ENCODE assay signal across 18 cellular contexts in genomic region chr7:159099711-159100231, GRCh38. TPM values are rescaled to one million over a fixed set of nuclear protein-coding genes. Genes with fewer than 3 reads are reported as not detected.
DNase-seq lines count a peak whose midpoint lies in the region; ATAC-seq and TF ChIP-seq lines count a peak whose summit lies in the region.
"Had no signal": no experiment of that assay in that cellular context is flagged by ENCODE, and none has a peak within 500 bp of the region (broad histone marks: within the 10 kb centered on the region; RNA-seq: fewer than 3 reads in every experiment).

No MANE protein-coding gene starts in this region.

- DNase-seq in activated T-cell treated with anti-CD3 and anti-CD28 coated beads, Interleukin-2, amount 50 U/mL, for 24 hours: peak; percentile 13
- no peak for DNase-seq in activated T-cell treated with anti-CD3 and anti-CD28 coated beads, Interleukin-2, amount 50 U/mL, for 4 hours
- peak; percentile 25 for DNase-seq in left ventricle myocardium superior
- peak; percentile 11 to 39 for DNase-seq in psoas muscle
- no peak for DNase-seq in uterus
- no peak for DNase-seq in NCI-H1092 treated with DMSO at 0.1 percent for 48 hours (lab: John Stamatoyannopoulos, UW)
- DNase-seq in T-helper 9 cell: no peak
- DNase-seq: activated naive CD4-positive, alpha-beta T cell treated with anti-CD3 and anti-CD28 coated beads, Interleukin-2, amount 10 ng/mL, durations not matched to agents 7 days and 5 days; NCI-H2029; NCI-H446 treated with DMSO at 0.1 percent for 48 hours; stimulated activated CD4-positive, alpha-beta T cell treated with anti-CD3 and anti-CD28 coated beads, Interleukin-4, amount 100 ng/mL, for 24 hours; testis had no signal

- 94 to 97% (median 96%) methylated on average over 9 to 10 of the region's 10 CpGs for WGBS in psoas muscle, 3 donors

- H3K4me1 ChIP-seq in psoas muscle (peaks cover 47% of the 10 kb centered on the region), uterus (peaks cover 0 to 4% of the 10 kb centered on the region in 2 donors)
- H3K4me1 ChIP-seq: A549 had no signal

- H3K27ac ChIP-seq in psoas muscle (peak overlapping the region; percentile 99), uterus (peak overlapping the region; percentile 61 to 78)
- H3K27ac ChIP-seq: A549, epithelial cell of prostate, neutrophil had no signal

- H3K27me3 ChIP-seq in psoas muscle (ENCODE audit: insufficient read depth in 3 of 3, low read length in 2 of 3) (no peaks in the 10 kb centered on the region), uterus (no peaks in the 10 kb centered on the region)
- H3K27me3 ChIP-seq: neutrophil, testis had no signal

- H3K9me3 ChIP-seq in psoas muscle: no peaks in the 10 kb centered on the region
- no peaks in the 10 kb centered on the region for H3K9me3 ChIP-seq in uterus
- H3K9me3 ChIP-seq: A549, neutrophil, testis had no signal

- H3K27me3 Mint-ChIP-seq in activated T-cell treated with anti-CD3 and anti-CD28 coated beads, Interleukin-2, amount 50 U/mL, for 24 hours: no peaks in the 10 kb centered on the region
- H3K27me3 Mint-ChIP-seq in activated T-cell treated with anti-CD3 and anti-CD28 coated beads, Interleukin-2, amount 50 U/mL, for 4 hours (ENCODE audit: low read depth): peaks cover 2% of the 10 kb centered on the region
- H3K27me3 Mint-ChIP-seq: activated naive CD4-positive, alpha-beta T cell treated with anti-CD3 and anti-CD28 coated beads, Interleukin-2, amount 10 ng/mL, durations not matched to agents 7 days and 5 days had no signal

- no peak for ATAC-seq in activated T-cell treated with anti-CD3 and anti-CD28 coated beads, Interleukin-2, amount 50 U/mL, for 4 hours
- no peak for ATAC-seq in left ventricle myocardium superior
- no peak for ATAC-seq in psoas muscle
- no peak for ATAC-seq in GM19023 (IDR thresholded peaks at IDR 0.05; ENCODE audit: unreplicated experiment)
- ATAC-seq: A549 had no signal

- H3K4me3 ChIP-seq in psoas muscle (no peak overlapping the region), uterus (no peak overlapping the region)
- H3K4me3 ChIP-seq: A549, testis had no signal

- H3K27ac Mint-ChIP-seq in activated T-cell treated with anti-CD3 and anti-CD28 coated beads, Interleukin-2, amount 50 U/mL, for 24 hours: no peak overlapping the region
- H3K27ac Mint-ChIP-seq: activated naive CD4-positive, alpha-beta T cell treated with anti-CD3 and anti-CD28 coated beads, Interleukin-2, amount 10 ng/mL, durations not matched to agents 7 days and 5 days; CD14-positive monocyte; T-helper 1 cell treated with Interleukin-12 subunit alpha and Interleukin-12 subunit beta and Interleukin-4 antibody, amounts not matched to agents 30 μg/mL and 1 μg/mL, for 36 hours had no signal

- H3K36me3 ChIP-seq in psoas muscle (ENCODE audit: insufficient read depth in 1 of 2, low read depth in 1 of 2) (no peaks in the 10 kb centered on the region), uterus (no peaks in the 10 kb centered on the region)
- H3K36me3 ChIP-seq: neutrophil had no signal

- TF ChIP-seq POLR2A in uterus (IDR thresholded peaks at IDR 0.05): no peak

- H3K4me3 Mint-ChIP-seq in activated T-cell treated with anti-CD3 and anti-CD28 coated beads, Interleukin-2, amount 50 U/mL, for 24 hours: no peak overlapping the region
- H3K4me3 Mint-ChIP-seq in activated T-cell treated with anti-CD3 and anti-CD28 coated beads, Interleukin-2, amount 50 U/mL, for 4 hours: no peak overlapping the region
- H3K4me3 Mint-ChIP-seq: activated naive CD4-positive, alpha-beta T cell treated with anti-CD3 and anti-CD28 coated beads, Interleukin-2, amount 10 ng/mL, durations not matched to agents 7 days and 5 days; CD14-positive monocyte; T-helper 1 cell treated with Interleukin-12 subunit alpha and Interleukin-12 subunit beta and Interleukin-4 antibody, amounts not matched to agents 30 μg/mL and 1 μg/mL, for 36 hours had no signal

- TF ChIP-seq CTCF in psoas muscle (IDR thresholded peaks at IDR 0.05): no peak
- no peak for TF ChIP-seq CTCF in uterus (IDR thresholded peaks at IDR 0.05)

- intact Hi-C loops in left ventricle myocardium superior (cut with micrococcal nuclease): no loop called here
- intact Hi-C loops in psoas muscle (cut with DNase I): loop anchor here in 1 of 2 donors (5.0 kb wide), 1 partner anchor 67 kb away; no protein-coding TSS in a partner anchor
- intact Hi-C loops in uterus (cut with DNase I; ENCODE audit: low total_unique reads): no loop called here

- H3K36me3 Mint-ChIP-seq in activated T-cell treated with anti-CD3 and anti-CD28 coated beads, Interleukin-2, amount 50 U/mL, for 24 hours (ENCODE audit: low read depth): no peaks in the 10 kb centered on the region
- H3K36me3 Mint-ChIP-seq in activated T-cell treated with anti-CD3 and anti-CD28 coated beads, Interleukin-2, amount 50 U/mL, for 4 hours (ENCODE audit: insufficient read depth): no peaks in the 10 kb centered on the region
- H3K36me3 Mint-ChIP-seq: CD14-positive monocyte had no signal

- H3K4me1 Mint-ChIP-seq in activated T-cell treated with anti-CD3 and anti-CD28 coated beads, Interleukin-2, amount 50 U/mL, for 24 hours (ENCODE audit: low read depth): no peaks in the 10 kb centered on the region
- H3K4me1 Mint-ChIP-seq in activated T-cell treated with anti-CD3 and anti-CD28 coated beads, Interleukin-2, amount 50 U/mL, for 4 hours (ENCODE audit: low read depth): no peaks in the 10 kb centered on the region
- H3K4me1 Mint-ChIP-seq: CD14-positive monocyte had no signal

- no peaks in the 10 kb centered on the region for H3K9me3 Mint-ChIP-seq in activated T-cell treated with anti-CD3 and anti-CD28 coated beads, Interleukin-2, amount 50 U/mL, for 24 hours
- H3K9me3 Mint-ChIP-seq in activated T-cell treated with anti-CD3 and anti-CD28 coated beads, Interleukin-2, amount 50 U/mL, for 4 hours: no peaks in the 10 kb centered on the region

RNA-seq across cellular contexts. Expression of gene VIPR2, which starts 44.9 kb away (rescaled TPM):
- under 1 TPM; 0.14 to 0.30 (median 0.26) TPM for total RNA-seq in activated T-cell treated with anti-CD3 and anti-CD28 coated beads, Interleukin-2, amount 50 U/mL, for 4 hours
- total RNA-seq in left ventricle myocardium superior: 21.3 TPM
- total RNA-seq in psoas muscle: 1 to 10 TPM; 2.4 to 3.6 (median 3.3) TPM
- polyA plus RNA-seq in psoas muscle: 1 to 10 TPM in 2 of 3 donors, under 1 TPM in 1; 0.60 to 2.3 (median 1.3) TPM
- 1 to 10 TPM; 3.1 to 9.8 (median 4.5) TPM for total RNA-seq in uterus
- polyA plus RNA-seq: A549, CD14-positive monocyte had no signal

Comparison
In these comparisons a context has a peak if more than half of its experiments do, and no peak if none do; other contexts are left out.
1. DNase-seq: peak in activated T-cell treated with anti-CD3 and anti-CD28 coated beads, Interleukin-2, amount 50 U/mL, for 24 hours (single experiment), left ventricle myocardium superior (single experiment) and psoas muscle (2 of 2); none in activated T-cell treated with anti-CD3 and anti-CD28 coated beads, Interleukin-2, amount 50 U/mL, for 4 hours (single experiment), uterus (0 of 2), NCI-H1092 treated with DMSO at 0.1 percent for 48 hours (single experiment) and T-helper 9 cell (single experiment).